In genomic region chr7:347644-348479, GRCh38 we compare ENCODE assay signal across 38 cellular contexts. TPM values are rescaled to one million over a fixed set of nuclear protein-coding genes. Genes with fewer than 3 reads are reported as not detected.
"Had no signal": no experiment of that assay in that cellular context is flagged by ENCODE, and none has a peak within 500 bp of the region (broad histone marks: within the 10 kb centered on the region; RNA-seq: fewer than 3 reads in every experiment).

No MANE protein-coding gene starts in this region.

- H3K27ac ChIP-seq: adrenal gland, body of pancreas, gastroesophageal sphincter, hepatocyte, pancreas, prostate gland, sigmoid colon, upper lobe of right lung, WERI-Rb-1 had no signal

- H2AFZ ChIP-seq: hepatocyte had no signal

- DNase-seq: activated CD4-positive, alpha-beta T cell treated with anti-CD3 and anti-CD28 coated beads for 48 hours; activated CD4-positive, alpha-beta T cell treated with anti-CD3 and anti-CD28 coated beads, Interleukin-2, amount 50 U/mL, for 48 hours; activated CD8-positive, alpha-beta memory T cell treated with anti-CD3 and anti-CD28 coated beads for 24 hours; activated effector memory CD4-positive, alpha-beta T cell treated with anti-CD3 and anti-CD28 coated beads, Interleukin-2, amount 50 U/mL, for 16 hours; activated naive CD4-positive, alpha-beta T cell treated with anti-CD3 and anti-CD28 coated beads for 36 hours; activated naive CD8-positive, alpha-beta T cell treated with anti-CD3 and anti-CD28 coated beads for 36 hours; adrenal gland; aorta; body of pancreas; cerebellar nuclear complex; cortex of kidney; left colon; midbrain; naive thymus-derived CD4-positive, alpha-beta T cell; nucleus accumbens; retina; sigmoid colon; small intestine; stimulated activated CD4-positive, alpha-beta T cell treated with anti-CD3 and anti-CD28 coated beads, Interleukin-4, amount 100 ng/mL, for 24 hours; stimulated activated naive CD8-positive, alpha-beta T cell treated with anti-CD3 and anti-CD28 coated beads, Interleukin-15, amount 100 ng/mL, for 72 hours; substantia nigra; T-helper 9 cell; upper lobe of right lung; WERI-Rb-1 had no signal

- H3K4me1 ChIP-seq: adrenal gland, gastroesophageal sphincter, sigmoid colon, upper lobe of right lung had no signal

- H3K4me3 ChIP-seq: adrenal gland, body of pancreas, gastroesophageal sphincter, hepatocyte, pancreas, prostate gland, sigmoid colon, upper lobe of right lung had no signal

- H3K27me3 ChIP-seq: adrenal gland, body of pancreas, gastroesophageal sphincter, hepatocyte, pancreas, sigmoid colon, upper lobe of right lung had no signal

- FAIRE-seq: endothelial cell of umbilical vein, keratinocyte, pancreas, small intestine, TTC549 had no signal

- H3K36me3 ChIP-seq: adrenal gland, gastroesophageal sphincter, pancreas, prostate gland, sigmoid colon, upper lobe of right lung, WERI-Rb-1 had no signal

- H3K4me2 ChIP-seq: hepatocyte had no signal

- H3K79me2 ChIP-seq: hepatocyte had no signal

- H3K9me3 ChIP-seq: adrenal gland, body of pancreas, gastroesophageal sphincter, pancreas, prostate gland, sigmoid colon, upper lobe of right lung had no signal

- ATAC-seq: activated CD4-positive, CD25-positive, alpha-beta regulatory T cell treated with anti-CD3 and anti-CD28 coated beads, Interleukin-2, amount 50 U/mL, for 24 hours; body of pancreas; gastroesophageal sphincter; left colon; naive thymus-derived CD4-positive, alpha-beta T cell; stimulated activated naive CD8-positive, alpha-beta T cell treated with anti-CD3 and anti-CD28 coated beads, Interleukin-15, amount 100 ng/mL, for 72 hours; upper lobe of right lung had no signal

RNA-seq across cellular contexts. Expression of gene FOXL3, which starts 57.9 kb away (rescaled TPM):
- total RNA-seq: activated naive CD4-positive, alpha-beta T cell treated with anti-CD3 and anti-CD28 coated beads for 36 hours; activated naive CD8-positive, alpha-beta T cell treated with anti-CD3 and anti-CD28 coated beads for 36 hours; adrenal gland; aorta; body of pancreas; endothelial cell of umbilical vein; fibroblast of lung; fibroblast of villous mesenchyme; gastroesophageal sphincter; hepatocyte; liver; naive thymus-derived CD4-positive, alpha-beta T cell; pancreas; prostate gland; sigmoid colon; upper lobe of right lung had no signal
- polyA plus RNA-seq: adrenal gland; aorta; endothelial cell of umbilical vein; esophagus; fibroblast of lung; hepatocyte; keratinocyte; liver; naive thymus-derived CD4-positive, alpha-beta T cell; neural cell; pancreas; sigmoid colon; small intestine; thymus had no signal
